15 cellular contexts compared by ENCODE assay signal in the genomic region with DNA sequence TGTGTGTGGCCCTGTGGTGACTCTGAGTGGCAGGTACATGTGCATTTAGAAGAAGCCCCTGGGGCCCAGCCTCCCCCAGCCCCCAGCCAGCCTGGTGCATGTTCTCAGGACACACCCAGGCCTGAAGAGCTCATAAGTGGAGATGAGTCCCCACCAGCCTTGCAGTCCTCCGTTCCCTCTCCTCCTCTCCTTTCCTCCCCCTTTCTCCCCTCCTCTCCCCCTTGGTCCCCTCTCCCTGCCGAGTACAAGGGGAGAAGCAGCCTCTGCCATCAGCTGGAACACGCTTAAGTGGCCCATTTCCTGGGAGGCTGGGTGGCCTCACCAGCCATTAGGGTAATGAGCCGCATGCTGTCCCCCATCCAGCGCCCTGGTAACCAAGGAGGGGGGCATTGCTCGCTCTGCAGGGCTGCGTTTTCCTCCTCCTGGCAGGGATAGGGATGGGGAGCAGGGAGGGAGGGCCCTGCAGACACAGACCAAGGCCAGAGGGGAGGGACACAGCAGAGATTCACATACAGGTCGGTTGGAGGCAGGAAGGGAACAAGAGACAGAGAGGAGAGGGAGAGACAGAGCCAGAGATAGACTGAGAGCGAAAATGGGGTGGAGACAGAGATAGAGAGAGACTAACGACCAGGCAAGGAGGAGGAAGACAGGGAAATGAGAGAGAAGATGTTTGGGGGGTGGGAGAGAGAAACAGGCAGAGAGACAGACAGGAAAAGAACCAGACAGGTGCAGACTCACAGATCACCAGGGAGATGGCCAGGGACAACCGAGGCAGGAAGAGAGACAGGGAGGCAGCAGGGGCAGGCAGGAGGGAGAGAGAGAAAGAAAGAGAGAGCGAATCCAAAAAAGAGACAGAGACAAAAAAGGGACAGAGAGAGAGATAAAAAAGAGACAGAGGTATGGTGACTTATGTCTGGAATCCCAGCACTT. TPM values are rescaled to one million over a fixed set of nuclear protein-coding genes. Genes with fewer than 3 reads are reported as not detected.
DNase-seq lines count a peak whose midpoint lies in the region; ATAC-seq and TF ChIP-seq lines count a peak whose summit lies in the region.
"Had no signal": no experiment of that assay in that cellular context is flagged by ENCODE, and none has a peak within 500 bp of the region (broad histone marks: within the 10 kb centered on the region; RNA-seq: fewer than 3 reads in every experiment).

No MANE protein-coding gene starts in this region.

- ATAC-seq in left ventricle myocardium superior = peak; percentile 53
- no peak for ATAC-seq in activated CD8-positive, alpha-beta memory T cell treated with anti-CD3 and anti-CD28 coated beads, Interleukin-2, amount 10 ng/mL, durations not matched to agents 7 days and 5 days
- no peak for ATAC-seq in GM19467 (IDR thresholded peaks at IDR 0.05; ENCODE audit: unreplicated experiment)
- ATAC-seq: activated CD4-positive, CD25-positive, alpha-beta regulatory T cell treated with anti-CD3 and anti-CD28 coated beads, Interleukin-2, amount 50 U/mL, for 24 hours; stimulated activated naive CD8-positive, alpha-beta T cell treated with anti-CD3 and anti-CD28 coated beads, Interleukin-15, Interleukin-2, amounts not matched to agents 100 U/mL and 50 U/mL, for 24 hours had no signal

- TF ChIP-seq CTCF in testis (IDR thresholded peaks at IDR 0.05) = no peak

- TF ChIP-seq POLR2A in testis (IDR thresholded peaks at IDR 0.05) = no peak

- intact Hi-C loops in left ventricle myocardium superior (cut with micrococcal nuclease) (no loop called here), testis (cut with DNase I; ENCODE audit: low total_unique reads) (no loop called here)

- no peak overlapping the region for H3K27ac Mint-ChIP-seq in activated CD8-positive, alpha-beta memory T cell treated with anti-CD3 and anti-CD28 coated beads, Interleukin-2, amount 10 ng/mL, durations not matched to agents 7 days and 5 days

- H3K4me1 ChIP-seq in testis = peaks cover 42% of the 10 kb centered on the region
- H3K4me1 ChIP-seq: parathyroid adenoma had no signal

- no peaks in the 10 kb centered on the region for H3K4me1 Mint-ChIP-seq in activated CD8-positive, alpha-beta memory T cell treated with anti-CD3 and anti-CD28 coated beads, Interleukin-2, amount 10 ng/mL, durations not matched to agents 7 days and 5 days

- H3K9me3 Mint-ChIP-seq in activated CD8-positive, alpha-beta memory T cell treated with anti-CD3 and anti-CD28 coated beads, Interleukin-2, amount 10 ng/mL, durations not matched to agents 7 days and 5 days (ENCODE audit: low read depth) = no peaks in the 10 kb centered on the region

- H3K27me3 Mint-ChIP-seq in activated CD8-positive, alpha-beta memory T cell treated with anti-CD3 and anti-CD28 coated beads, Interleukin-2, amount 10 ng/mL, durations not matched to agents 7 days and 5 days = peaks cover 13% of the 10 kb centered on the region

- CTCF ChIA-PET in activated CD8-positive, alpha-beta memory T cell treated with anti-CD3 and anti-CD28 coated beads, Interleukin-2, amount 10 ng/mL, durations not matched to agents 7 days and 5 days (lab: Charles Lee) = no interaction called here

- 46 to 52% methylated on average over 12 of the region's 12 CpGs for WGBS in testis, 2 donors

- H3K36me3 ChIP-seq in testis (ENCODE audit: low read depth, missing control alignments) = no peaks in the 10 kb centered on the region

- no peak overlapping the region for H3K4me3 ChIP-seq in testis

- no peaks in the 10 kb centered on the region for H3K27me3 ChIP-seq in testis

- no peaks in the 10 kb centered on the region for H3K9me3 ChIP-seq in testis

- no peaks in the 10 kb centered on the region for H3K36me3 Mint-ChIP-seq in activated CD8-positive, alpha-beta memory T cell treated with anti-CD3 and anti-CD28 coated beads, Interleukin-2, amount 10 ng/mL, durations not matched to agents 7 days and 5 days

- DNase-seq in NCI-H524 (lab: John Stamatoyannopoulos, UW) (peak; percentile 21 to 74), NCI-H524 treated with DMSO at 0.1 percent for 48 hours (lab: John Stamatoyannopoulos, UW) (no peak), NCI-H510A treated with DMSO at 0.1 percent for 48 hours (lab: John Stamatoyannopoulos, UW) (peak; percentile 71), left ventricle myocardium superior (no peak), testis (peak; percentile 75)
- DNase-seq in activated CD8-positive, alpha-beta memory T cell treated with anti-CD3 and anti-CD28 coated beads, Interleukin-2, amount 10 ng/mL, durations not matched to agents 7 days and 5 days = no peak
- DNase-seq in stimulated activated CD4-positive, alpha-beta T cell treated with anti-CD3 and anti-CD28 coated beads, Interleukin-2, amount 100 ng/mL, for 24 hours = no peak
- DNase-seq: 8988T; activated effector memory CD4-positive, alpha-beta T cell treated with anti-CD3 and anti-CD28 coated beads, Interleukin-2, amount 50 U/mL, for 16 hours; NCI-H2029; SHP77 treated with DMSO at 0.1 percent for 48 hours; stimulated activated naive CD8-positive, alpha-beta T cell treated with anti-CD3 and anti-CD28 coated beads, Interleukin-15, Interleukin-2, amounts not matched to agents 100 U/mL and 50 U/mL, for 24 hours had no signal

- no peak overlapping the region for H3K4me3 Mint-ChIP-seq in activated CD8-positive, alpha-beta memory T cell treated with anti-CD3 and anti-CD28 coated beads, Interleukin-2, amount 10 ng/mL, durations not matched to agents 7 days and 5 days

- H3K27ac ChIP-seq in testis = peak overlapping the region; percentile 80 to 93
- H3K27ac ChIP-seq: parathyroid adenoma had no signal

RNA-seq across cellular contexts. Expression of a gene that starts 19.3 kb away (rescaled TPM):
- total RNA-seq in left ventricle myocardium superior = 53.9 TPM
- total RNA-seq in testis = 10 to 100 TPM; 65.1 to 74.2 TPM
- 24.6 TPM for polyA plus RNA-seq in testis (ENCODE audit: insufficient read depth, low read depth, low replicate concordance)
- 10 to 100 TPM; 92.5 to 98.0 TPM for total RNA-seq in activated CD8-positive, alpha-beta memory T cell treated with anti-CD3 and anti-CD28 coated beads, Interleukin-2, amount 10 ng/mL, durations not matched to agents 7 days and 5 days

RNA-seq across cellular contexts. Expression of a gene that starts 48.6 kb away (rescaled TPM):
- total RNA-seq in left ventricle myocardium superior = 49.6 TPM
- 10 to 100 TPM; 14.3 to 15.8 TPM for total RNA-seq in testis
- polyA plus RNA-seq in testis (ENCODE audit: insufficient read depth, low read depth, low replicate concordance) = 7.5 TPM
- 10 to 100 TPM; 11.5 to 16.8 TPM for total RNA-seq in activated CD8-positive, alpha-beta memory T cell treated with anti-CD3 and anti-CD28 coated beads, Interleukin-2, amount 10 ng/mL, durations not matched to agents 7 days and 5 days

Comparison
In these comparisons a context has a peak if more than half of its experiments do, and no peak if none do; other contexts are left out.
1. DNase-seq: peak in NCI-H524 (2 of 2), NCI-H510A treated with DMSO at 0.1 percent for 48 hours (single experiment) and testis (single experiment); none in NCI-H524 treated with DMSO at 0.1 percent for 48 hours (single experiment), left ventricle myocardium superior (single experiment), activated CD8-positive, alpha-beta memory T cell treated with anti-CD3 and anti-CD28 coated beads, Interleukin-2, amount 10 ng/mL, durations not matched to agents 7 days and 5 days (single experiment) and stimulated activated CD4-positive, alpha-beta T cell treated with anti-CD3 and anti-CD28 coated beads, Interleukin-2, amount 100 ng/mL, for 24 hours (0 of 2).